Comparison of ENCODE assay signal across 13 cellular contexts in the genomic region with DNA sequence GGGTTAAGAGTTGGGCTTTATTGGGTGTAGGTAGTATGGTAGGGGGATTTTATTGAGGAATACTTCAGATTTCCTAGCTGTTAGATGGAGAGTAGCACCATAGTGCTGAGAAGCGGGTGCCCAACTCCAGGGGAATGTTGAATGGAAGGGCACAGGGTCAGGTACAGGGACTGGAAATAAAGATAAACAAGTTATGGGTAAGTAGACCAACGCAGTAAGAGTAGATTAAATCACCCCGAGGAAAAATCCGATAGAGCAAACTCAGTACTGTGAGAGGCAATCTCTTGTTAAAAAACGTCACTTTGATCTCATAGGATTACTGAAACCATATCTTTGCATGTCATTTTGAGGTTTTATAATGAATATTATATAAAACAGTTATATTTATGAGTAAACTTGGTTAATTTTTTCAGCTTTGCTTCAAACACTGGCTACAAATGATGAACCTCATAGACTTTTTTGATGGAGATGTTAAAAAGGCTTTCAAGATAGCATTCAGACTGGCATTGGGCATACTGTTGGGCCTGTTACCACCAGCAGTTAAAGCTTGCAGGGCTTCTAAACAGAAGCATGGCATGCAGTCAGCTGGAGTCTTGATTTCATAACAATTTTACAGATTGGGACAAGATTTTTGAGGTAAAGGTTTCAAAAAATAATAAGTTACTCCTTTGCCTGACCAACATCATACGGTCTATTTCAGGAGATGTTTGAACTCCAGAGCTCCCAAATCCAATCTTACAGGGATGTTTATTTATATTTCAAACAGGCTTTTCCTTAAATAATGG. TPM values are rescaled to one million over a fixed set of nuclear protein-coding genes. Genes with fewer than 3 reads are reported as not detected.
DNase-seq lines count a peak whose midpoint lies in the region; ATAC-seq and FAIRE-seq lines count a peak whose summit lies in the region.
"Had no signal": no experiment of that assay in that cellular context is flagged by ENCODE, and none has a peak within 500 bp of the region (broad histone marks: within the 10 kb centered on the region; RNA-seq: fewer than 3 reads in every experiment).

No MANE protein-coding gene starts in this region.

- H3K27me3 ChIP-seq in subcutaneous abdominal adipose tissue (ENCODE audit: control insufficient read depth in 5 of 5, insufficient read depth in 4 of 5, low read length in 5 of 5) = no peaks in the 10 kb centered on the region

- CTCF ChIA-PET in activated CD8-positive, alpha-beta memory T cell treated with anti-CD3 and anti-CD28 coated beads, Interleukin-2, amount 10 ng/mL, durations not matched to agents 7 days and 5 days (lab: Charles Lee) = interaction anchor here (1.2 to 1.6 kb wide), 4 partner anchors 11 to 323 kb away, joined by 3 to 5 read pairs (median 3); no protein-coding TSS in a partner anchor
- CTCF ChIA-PET in activated CD4-positive, alpha-beta memory T cell treated with anti-CD3 and anti-CD28 coated beads for 36 hours (lab: Charles Lee) = interaction anchor here (0.6 to 2.9 kb wide), 6 partner anchors 32 to 323 kb away, joined by 3 to 11 read pairs (median 4); no protein-coding TSS in a partner anchor

- POLR2A ChIA-PET in activated CD4-positive, alpha-beta memory T cell treated with anti-CD3 and anti-CD28 coated beads for 36 hours (lab: Charles Lee) = interaction anchor here (0.7 to 3.2 kb wide), 4 partner anchors 45 to 179 kb away, joined by 3 to 18 read pairs (median 4); no protein-coding TSS in a partner anchor

- intact Hi-C loops in activated CD4-positive, alpha-beta memory T cell treated with anti-CD3 and anti-CD28 coated beads for 36 hours (cut with micrococcal nuclease) = loop anchor here (1.0 to 10.0 kb wide), 14 partner anchors 44 to 881 kb away; a partner anchor contains a TSS

- no peaks in the 10 kb centered on the region for H3K9me3 Mint-ChIP-seq in activated CD8-positive, alpha-beta memory T cell treated with anti-CD3 and anti-CD28 coated beads, Interleukin-2, amount 10 ng/mL, durations not matched to agents 7 days and 5 days (ENCODE audit: low read depth)
- no peaks in the 10 kb centered on the region for H3K9me3 Mint-ChIP-seq in activated CD4-positive, alpha-beta memory T cell treated with anti-CD3 and anti-CD28 coated beads for 36 hours
- H3K9me3 Mint-ChIP-seq: naive thymus-derived CD8-positive, alpha-beta T cell had no signal

- peak overlapping the region; percentile 63 for H3K27ac Mint-ChIP-seq in activated CD8-positive, alpha-beta memory T cell treated with anti-CD3 and anti-CD28 coated beads, Interleukin-2, amount 10 ng/mL, durations not matched to agents 7 days and 5 days
- peak overlapping the region; percentile 83 for H3K27ac Mint-ChIP-seq in activated CD4-positive, alpha-beta memory T cell treated with anti-CD3 and anti-CD28 coated beads for 36 hours

- peak overlapping the region in 1 of 5 donors; percentile 30 for H3K9ac ChIP-seq in subcutaneous abdominal adipose tissue (ENCODE audit: low read length in 5 of 5)

- H3K9me3 ChIP-seq in subcutaneous abdominal adipose tissue (ENCODE audit: control insufficient read depth in 5 of 5, low read length in 5 of 5) = no peaks in the 10 kb centered on the region

- FAIRE-seq in HTR-8/SVneo (lab: Jason Lieb, UNC) = no peak

- peak overlapping the region; percentile 85 for H3K27ac ChIP-seq in subcutaneous abdominal adipose tissue (ENCODE audit: low read depth, low read length)
- H3K27ac ChIP-seq: VCaP had no signal

- H3K4me3 Mint-ChIP-seq in activated CD8-positive, alpha-beta memory T cell treated with anti-CD3 and anti-CD28 coated beads, Interleukin-2, amount 10 ng/mL, durations not matched to agents 7 days and 5 days = no peak overlapping the region
- peak overlapping the region; percentile 56 for H3K4me3 Mint-ChIP-seq in activated CD4-positive, alpha-beta memory T cell treated with anti-CD3 and anti-CD28 coated beads for 36 hours

- H3K36me3 ChIP-seq in subcutaneous abdominal adipose tissue (ENCODE audit: control insufficient read depth in 5 of 5, insufficient read depth in 5 of 5, low read length in 5 of 5) = peaks cover 0 to 2% (median 0%) of the 10 kb centered on the region in 5 donors

- peak; percentile 2 for ATAC-seq in activated CD8-positive, alpha-beta memory T cell treated with anti-CD3 and anti-CD28 coated beads, Interleukin-2, amount 10 ng/mL, durations not matched to agents 7 days and 5 days
- ATAC-seq in GM21723 (IDR thresholded peaks at IDR 0.05; ENCODE audit: unreplicated experiment) = no peak

- no peak for DNase-seq in activated CD8-positive, alpha-beta memory T cell treated with anti-CD3 and anti-CD28 coated beads, Interleukin-2, amount 10 ng/mL, durations not matched to agents 7 days and 5 days
- DNase-seq in activated CD8-positive, alpha-beta memory T cell treated with anti-CD3 and anti-CD28 coated beads, Interleukin-2, amount 50 U/mL, for 4 hours = no peak
- peak; percentile 22 for DNase-seq in activated CD4-positive, alpha-beta memory T cell treated with anti-CD3 and anti-CD28 coated beads for 36 hours
- DNase-seq in fibroblast of gingiva (ENCODE audit: low read depth) (peak; percentile 66), T-helper 9 cell (no peak), HTR-8/SVneo (ENCODE audit: insufficient read length, low spot score) (no peak)
- DNase-seq: GF-D8; glutamatergic neuron; naive thymus-derived CD8-positive, alpha-beta T cell; NCI-H1436 treated with DMSO at 0.1 percent for 48 hours had no signal

- H3K4me1 Mint-ChIP-seq in activated CD8-positive, alpha-beta memory T cell treated with anti-CD3 and anti-CD28 coated beads, Interleukin-2, amount 10 ng/mL, durations not matched to agents 7 days and 5 days = peaks cover 31% of the 10 kb centered on the region
- peaks cover 26% of the 10 kb centered on the region for H3K4me1 Mint-ChIP-seq in activated CD4-positive, alpha-beta memory T cell treated with anti-CD3 and anti-CD28 coated beads for 36 hours (ENCODE audit: low read depth)

- H3K4me1 ChIP-seq in subcutaneous abdominal adipose tissue (ENCODE audit: control insufficient read depth in 5 of 5, insufficient read depth in 5 of 5, low read length in 5 of 5) = peaks cover 6 to 58% (median 47%) of the 10 kb centered on the region in 5 donors

- peaks cover 5% of the 10 kb centered on the region for H3K36me3 Mint-ChIP-seq in activated CD8-positive, alpha-beta memory T cell treated with anti-CD3 and anti-CD28 coated beads, Interleukin-2, amount 10 ng/mL, durations not matched to agents 7 days and 5 days
- H3K36me3 Mint-ChIP-seq in activated CD4-positive, alpha-beta memory T cell treated with anti-CD3 and anti-CD28 coated beads for 36 hours = peaks cover 4% of the 10 kb centered on the region

- H3K27me3 Mint-ChIP-seq in activated CD8-positive, alpha-beta memory T cell treated with anti-CD3 and anti-CD28 coated beads, Interleukin-2, amount 10 ng/mL, durations not matched to agents 7 days and 5 days = no peaks in the 10 kb centered on the region
- H3K27me3 Mint-ChIP-seq in activated CD4-positive, alpha-beta memory T cell treated with anti-CD3 and anti-CD28 coated beads for 36 hours = no peaks in the 10 kb centered on the region
- H3K27me3 Mint-ChIP-seq: naive thymus-derived CD8-positive, alpha-beta T cell had no signal

- H3K4me3 ChIP-seq in subcutaneous abdominal adipose tissue (ENCODE audit: low read depth in 1 of 5, low read length in 5 of 5) = no peak overlapping the region

RNA-seq across cellular contexts. Expression of a gene that starts 7.1 kb away (rescaled TPM):
- 10 to 100 TPM; 23.8 to 46.3 TPM for total RNA-seq in activated CD8-positive, alpha-beta memory T cell treated with anti-CD3 and anti-CD28 coated beads, Interleukin-2, amount 10 ng/mL, durations not matched to agents 7 days and 5 days
- 10 to 100 TPM; 40.9 to 43.3 TPM for total RNA-seq in activated CD4-positive, alpha-beta memory T cell treated with anti-CD3 and anti-CD28 coated beads for 36 hours

Comparison
In these comparisons a context has a peak if more than half of its experiments do, and no peak if none do; other contexts are left out.
1. DNase-seq: peak in activated CD4-positive, alpha-beta memory T cell treated with anti-CD3 and anti-CD28 coated beads for 36 hours (single experiment) and fibroblast of gingiva (single experiment); none in activated CD8-positive, alpha-beta memory T cell treated with anti-CD3 and anti-CD28 coated beads, Interleukin-2, amount 10 ng/mL, durations not matched to agents 7 days and 5 days (single experiment), activated CD8-positive, alpha-beta memory T cell treated with anti-CD3 and anti-CD28 coated beads, Interleukin-2, amount 50 U/mL, for 4 hours (single experiment), T-helper 9 cell (single experiment) and HTR-8/SVneo (single experiment).